11 cellular contexts compared by ENCODE assay signal in genomic region chr12:124405151-124405550, GRCh38.
"Had no signal": no experiment of that assay in that cellular context is flagged by ENCODE, and none has a peak within 500 bp of the region (broad histone marks: within the 10 kb centered on the region; RNA-seq: fewer than 3 reads in every experiment).

No MANE protein-coding gene starts in this region.

- H3K9me3 Mint-ChIP-seq: activated T-cell treated with anti-CD3 and anti-CD28 coated beads, Interleukin-2, amount 50 U/mL, for 72 hours had no signal

- H3K27ac Mint-ChIP-seq: activated T-cell treated with anti-CD3 and anti-CD28 coated beads, Interleukin-2, amount 50 U/mL, for 72 hours had no signal

- H3K27ac ChIP-seq: foreskin keratinocyte, parathyroid adenoma had no signal

- H3K4me3 Mint-ChIP-seq: activated T-cell treated with anti-CD3 and anti-CD28 coated beads, Interleukin-2, amount 50 U/mL, for 72 hours had no signal

- DNase-seq: activated CD4-positive, alpha-beta T cell treated with anti-CD3 and anti-CD28 coated beads for 1 hour; activated CD4-positive, alpha-beta T cell treated with anti-CD3 and anti-CD28 coated beads, Interleukin-2, amount 50 U/mL, for 48 hours; activated CD8-positive, alpha-beta memory T cell treated with anti-CD3 and anti-CD28 coated beads, Interleukin-2, amount 50 U/mL, for 4 hours; activated gamma-delta T cell treated with Interleukin-2 at 50 U/mL for 16 hours; activated T-cell treated with anti-CD3 and anti-CD28 coated beads, Interleukin-2, amount 50 U/mL, for 72 hours; foreskin keratinocyte; heart left ventricle; left colon; retina; small intestine had no signal

- ATAC-seq: activated T-cell treated with anti-CD3 and anti-CD28 coated beads, Interleukin-2, amount 50 U/mL, for 72 hours; foreskin keratinocyte; left colon had no signal
